ENCODE assay signal across 11 cellular contexts in genomic region chrX:63761639-63762038, GRCh38. TPM values are rescaled to one million over a fixed set of nuclear protein-coding genes. Genes with fewer than 3 reads are reported as not detected.
DNase-seq lines count a peak whose midpoint lies in the region; ATAC-seq and TF ChIP-seq lines count a peak whose summit lies in the region.
"Had no signal": no experiment of that assay in that cellular context is flagged by ENCODE, and none has a peak within 500 bp of the region (broad histone marks: within the 10 kb centered on the region; RNA-seq: fewer than 3 reads in every experiment).

No MANE protein-coding gene starts in this region.

- no peaks in the 10 kb centered on the region for H3K36me3 Mint-ChIP-seq in memory B cell

- H3K27ac ChIP-seq in tibial nerve, result no peak overlapping the region

- no peaks in the 10 kb centered on the region for H3K4me1 Mint-ChIP-seq in memory B cell

- no peaks in the 10 kb centered on the region for H3K27me3 Mint-ChIP-seq in memory B cell

- peak in 1 of 5 experiments; percentile 11 for TF ChIP-seq CTCF in tibial nerve (IDR thresholded peaks at IDR 0.05)
- TF ChIP-seq CTCF in foreskin fibroblast (IDR thresholded peaks at IDR 0.05; ENCODE audit: low read depth, low read length), result no peak

- peak; percentile 64 for ATAC-seq in GM18861 (IDR thresholded peaks at IDR 0.05; ENCODE audit: unreplicated experiment)
- ATAC-seq in GM21825 (IDR thresholded peaks at IDR 0.05; ENCODE audit: unreplicated experiment), result peak; percentile 88
- peak; percentile 62 for ATAC-seq in HG03575 (IDR thresholded peaks at IDR 0.05; ENCODE audit: extremely low read depth, insufficient number of reproducible peaks, low FRiP score, unreplicated experiment)
- peak; percentile 42 for ATAC-seq in memory B cell (ENCODE audit: low read depth)

- DNase-seq in memory B cell (ENCODE audit: low spot score in 2 of 2) (no peak), tibial nerve (ENCODE audit: low spot score in 2 of 2) (no peak), foreskin fibroblast (no peak), iPS-NIHi7 (ENCODE audit: extremely low spot score) (no peak)
- no peak for DNase-seq in activated CD4-positive, alpha-beta T cell treated with anti-CD3 and anti-CD28 coated beads, Interleukin-2, amount 50 U/mL, for 1 hour
- DNase-seq: cerebellar nuclear complex, midbrain, SW 1271 had no signal

- no peaks in the 10 kb centered on the region for H3K9me3 Mint-ChIP-seq in memory B cell

- TF ChIP-seq POLR2A in tibial nerve (IDR thresholded peaks at IDR 0.05), result no peak

- H3K4me3 ChIP-seq in tibial nerve (no peak overlapping the region), foreskin fibroblast (ENCODE audit: low read depth in 1 of 2, low read length in 2 of 2) (no peak overlapping the region)

- TF ChIP-seq EP300 in tibial nerve (IDR thresholded peaks at IDR 0.05), result no peak

- H3K36me3 ChIP-seq in tibial nerve, result no peaks in the 10 kb centered on the region

- no peaks in the 10 kb centered on the region for H3K4me1 ChIP-seq in tibial nerve

- 43 to 77% methylated on average over 1 of the region's 1 CpG for WGBS in tibial nerve, 2 donors

- H3K9me3 ChIP-seq in tibial nerve, result no peaks in the 10 kb centered on the region

- no peak overlapping the region for H3K4me3 Mint-ChIP-seq in memory B cell

- H3K27me3 ChIP-seq in tibial nerve, result peaks cover 0 to 5% of the 10 kb centered on the region in 2 donors

- H3K27ac Mint-ChIP-seq in memory B cell, result no peak overlapping the region

RNA-seq across cellular contexts. Expression of gene ARHGEF9, which starts 23.4 kb away (rescaled TPM):
- 10 to 100 TPM; 19.5 to 32.7 (median 25.9) TPM for total RNA-seq in tibial nerve
